1 cellular context compared by ENCODE assay signal in genomic region chr10:109912335-109913282, GRCh38.
A peak's percentile ranks its signal among the peaks of the same experiment; 100 is the strongest.
TF ChIP-seq lines count a peak whose summit lies in the region.

No MANE protein-coding gene starts in this region.

TF ChIP-seq in K562, 482 proteins besides CTCF, POLR2A, EP300 and RAD21:
- TF ChIP-seq HOXB6 (CRISPR knock-in tag; IDR thresholded peaks at IDR 0.05; ENCODE audit: borderline replicate concordance) (no peak), ZNF57 (CRISPR knock-in tag; IDR thresholded peaks at IDR 0.05) (no peak), HMGXB4 (CRISPR knock-in tag; IDR thresholded peaks at IDR 0.05) (no peak), ATF3 (IDR thresholded peaks at IDR 0.05) (peak; percentile 24; the same call in 1 of the 2 replicates), ATF3 (CRISPR knock-in tag; conservative IDR thresholded peaks at IDR 0.05) (no peak)
